ENCODE assay signal across 8 cellular contexts in the genomic region with DNA sequence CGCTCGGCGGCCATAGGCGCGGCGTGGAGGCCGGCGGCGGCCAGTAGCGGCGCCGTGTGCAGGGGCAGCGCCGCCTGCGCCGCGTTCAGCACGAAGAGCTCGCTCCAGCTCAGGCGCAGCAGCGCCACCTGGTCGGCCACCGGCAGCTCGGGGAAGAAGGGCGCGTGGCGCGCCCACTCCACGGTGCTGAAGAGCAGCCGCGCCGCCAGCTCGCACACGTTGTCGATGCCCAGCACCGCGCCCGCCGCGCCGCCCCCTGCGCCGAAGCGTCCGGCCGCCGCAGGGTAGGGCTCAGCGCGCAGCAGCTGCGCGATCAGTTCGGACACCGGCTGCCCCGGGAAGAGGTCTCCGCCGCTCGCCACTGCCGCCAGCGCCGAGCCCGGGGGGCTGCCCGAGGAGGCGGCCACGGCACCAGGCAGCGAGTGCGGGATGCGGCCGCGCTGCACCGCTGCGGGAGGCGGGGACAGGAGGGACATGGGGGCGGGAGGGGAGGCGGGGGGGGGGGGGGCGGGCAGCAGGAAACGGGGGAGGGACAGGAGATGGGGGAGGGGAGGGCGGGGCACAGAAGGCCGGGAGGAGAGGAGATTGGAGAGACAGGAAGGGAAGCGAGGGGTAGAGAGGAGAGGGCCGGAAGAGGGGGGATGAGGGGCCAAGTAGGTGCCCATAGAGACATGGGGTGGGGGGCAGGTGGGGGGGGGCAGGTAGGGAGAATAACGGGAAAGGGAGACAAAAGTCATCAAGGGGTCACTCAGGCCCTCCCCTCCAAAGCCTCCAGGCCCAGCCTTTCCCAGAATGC. TPM values are rescaled to one million over a fixed set of nuclear protein-coding genes. Genes with fewer than 3 reads are reported as not detected.
DNase-seq lines count a peak whose midpoint lies in the region; ATAC-seq and TF ChIP-seq lines count a peak whose summit lies in the region.

No MANE protein-coding gene starts in this region.

- H3K9me3 Mint-ChIP-seq in IgD-negative memory B cell = no peaks in the 10 kb centered on the region

- no peaks in the 10 kb centered on the region for H3K79me2 ChIP-seq in SU-DHL-6 (ENCODE audit: insufficient read depth, low read length)

- no peak overlapping the region for H3K27ac Mint-ChIP-seq in IgD-negative memory B cell

- H3K4me1 ChIP-seq in adipocyte (ENCODE audit: control insufficient read depth, insufficient read depth, low read length) (peaks cover 15% of the 10 kb centered on the region), psoas muscle (peaks cover 16% of the 10 kb centered on the region), uterus (peaks cover 5 to 13% of the 10 kb centered on the region in 2 donors)

- H3K9me2 ChIP-seq in SU-DHL-6 (replicated peaks; ENCODE audit: insufficient read depth, low read length) = no peaks in the 10 kb centered on the region

- intact Hi-C loops in left cardiac atrium (cut with DNase I) (loop anchor here in 1 of 2 donors (5.0 kb wide), 1 partner anchor 169 kb away; no protein-coding TSS in a partner anchor), psoas muscle (cut with DNase I) (loop anchor here in 1 of 2 donors (2.0 kb wide), 1 partner anchor 167 kb away; no protein-coding TSS in a partner anchor), uterus (cut with DNase I; ENCODE audit: low total_unique reads) (no loop called here)

- H3K27ac ChIP-seq in SU-DHL-6 (ENCODE audit: low read depth, low read length) (0 out of 2 replicates have a peak overlapping the region, but pooled peaks have one; percentile 30), psoas muscle (peak overlapping the region; percentile 67), uterus (peak overlapping the region; percentile 51 to 81)

- peak overlapping the region; percentile 66 for H3K9ac ChIP-seq in SU-DHL-6 (ENCODE audit: low read length)
- peak overlapping the region; percentile 56 for H3K9ac ChIP-seq in adipocyte (ENCODE audit: low read length)

- no peaks in the 10 kb centered on the region for H3K36me3 Mint-ChIP-seq in IgD-negative memory B cell

- 0 out of 2 replicates have a peak, but pooled peaks cover 10% of the 10 kb centered on the region for H3F3A ChIP-seq in SU-DHL-6 (ENCODE audit: insufficient read depth)

- peak overlapping the region in 3 of 4 donors; percentile 72 to 90 (median 88) for H3K4me3 Mint-ChIP-seq in IgD-negative memory B cell

- 1 to 5% (median 1%) methylated on average over 26 to 79 of the region's 81 CpGs for WGBS in psoas muscle, 3 donors

- TF ChIP-seq CTCF in SU-DHL-6 (IDR thresholded peaks at IDR 0.05; ENCODE audit: insufficient read depth, low read length, poor library complexity, severe bottlenecking) = peak; percentile 49
- peak; percentile 52 for TF ChIP-seq CTCF in psoas muscle (IDR thresholded peaks at IDR 0.05)
- peak; percentile 49 to 80 (median 75) for TF ChIP-seq CTCF in uterus (IDR thresholded peaks at IDR 0.05)

- TF ChIP-seq POLR2A in uterus (IDR thresholded peaks at IDR 0.05) = peak in 1 of 2 donors; percentile 13

- peak overlapping the region; percentile 78 for H2AFZ ChIP-seq in SU-DHL-6 (ENCODE audit: low read depth, low read length, severe bottlenecking)

- H3K9me3 ChIP-seq in SU-DHL-6 (ENCODE audit: insufficient read depth, low read length) (no peaks in the 10 kb centered on the region), adipocyte (ENCODE audit: control insufficient read depth, low read length) (no peaks in the 10 kb centered on the region), psoas muscle (no peaks in the 10 kb centered on the region), uterus (no peaks in the 10 kb centered on the region)

- no peaks in the 10 kb centered on the region for H3K27me3 Mint-ChIP-seq in IgD-negative memory B cell

- ATAC-seq in GM19023 (IDR thresholded peaks at IDR 0.05; ENCODE audit: unreplicated experiment) (peak; percentile 72), left cardiac atrium (peak; percentile 91 to 93), psoas muscle (peak; percentile 82 to 93 (median 88))

- DNase-seq in AG08396 (ENCODE audit: low spot score) (peak; percentile 71), adipocyte (ENCODE audit: low read depth) (peak; percentile 84), left cardiac atrium (peak; percentile 80), psoas muscle (peak; percentile 74 to 86), uterus (peak; percentile 62 to 72)

- H4K20me1 ChIP-seq in SU-DHL-6 (ENCODE audit: low read depth, low read length) = no peaks in the 10 kb centered on the region

- peaks cover 0 to 6% (median 3%) of the 10 kb centered on the region in 3 donors for H3K4me1 Mint-ChIP-seq in IgD-negative memory B cell

- H3K4me3 ChIP-seq in SU-DHL-6 (ENCODE audit: insufficient read depth, low read length, poor library complexity, severe bottlenecking) = peak overlapping the region; percentile 49
- H3K4me3 ChIP-seq in adipocyte (ENCODE audit: low read length) = peak overlapping the region; percentile 68
- H3K4me3 ChIP-seq in psoas muscle = peak overlapping the region; percentile 72
- H3K4me3 ChIP-seq in uterus = peak overlapping the region; percentile 6 to 44

- no peaks in the 10 kb centered on the region for H3K27me3 ChIP-seq in SU-DHL-6 (ENCODE audit: low read length)
- no peaks in the 10 kb centered on the region for H3K27me3 ChIP-seq in adipocyte (replicated peaks; ENCODE audit: control insufficient read depth, insufficient read depth, low read length)
- H3K27me3 ChIP-seq in psoas muscle (ENCODE audit: insufficient read depth in 3 of 3, low read length in 2 of 3) = no peaks in the 10 kb centered on the region
- H3K27me3 ChIP-seq in uterus = no peaks in the 10 kb centered on the region

- peak overlapping the region; percentile 87 for H3K4me2 ChIP-seq in SU-DHL-6 (ENCODE audit: low read depth, low read length, poor library complexity, severe bottlenecking)

- H3K36me3 ChIP-seq in SU-DHL-6 (ENCODE audit: low read length) (no peaks in the 10 kb centered on the region), adipocyte (ENCODE audit: control insufficient read depth, insufficient read depth, low read length, severe bottlenecking) (peaks cover 59% of the 10 kb centered on the region), psoas muscle (ENCODE audit: insufficient read depth in 1 of 2, low read depth in 1 of 2) (peaks cover 3 to 59% of the 10 kb centered on the region in 2 donors), uterus (no peaks in the 10 kb centered on the region)

RNA-seq across cellular contexts. Expression of a gene that starts 9.8 kb away (rescaled TPM):
- 46.0 TPM for polyA plus RNA-seq in IgD-negative memory B cell
- total RNA-seq in left cardiac atrium = 10 to 100 TPM; 18.7 to 25.3 TPM
- 10 to 100 TPM; 15.6 to 20.8 (median 18.5) TPM for total RNA-seq in psoas muscle
- polyA plus RNA-seq in psoas muscle = 10 to 100 TPM; 19.6 to 37.1 (median 24.0) TPM
- 10 to 100 TPM in 2 of 4 donors, 1 to 10 TPM in 1, not detected in 1; 5.9 to 32.6 (median 17.6) TPM for total RNA-seq in uterus

RNA-seq across cellular contexts. Expression of a gene that starts 9.9 kb away (rescaled TPM):
- polyA plus RNA-seq in IgD-negative memory B cell (1.3 TPM), psoas muscle (10 to 100 TPM; 21.1 to 51.3 (median 27.9) TPM)
- total RNA-seq in left cardiac atrium (10 to 100 TPM; 40.5 to 49.9 TPM), psoas muscle (10 to 100 TPM; 34.9 to 56.7 (median 41.1) TPM), uterus (10 to 100 TPM; 14.3 to 45.0 (median 36.0) TPM)

RNA-seq across cellular contexts. Expression of a gene that starts 20.7 kb away (rescaled TPM):
- polyA plus RNA-seq in IgD-negative memory B cell = 52.5 TPM
- 10 to 100 TPM; 22.5 to 23.4 TPM for total RNA-seq in left cardiac atrium
- 10 to 100 TPM; 25.5 to 41.2 (median 30.5) TPM for total RNA-seq in psoas muscle
- polyA plus RNA-seq in psoas muscle = 10 to 100 TPM; 45.3 to 83.0 (median 57.1) TPM
- 10 to 100 TPM; 11.5 to 43.5 (median 22.2) TPM for total RNA-seq in uterus

RNA-seq across cellular contexts. Expression of a gene that starts 28.7 kb away (rescaled TPM):
- not detected for polyA plus RNA-seq in IgD-negative memory B cell
- total RNA-seq in left cardiac atrium = 1 to 10 TPM; 6.5 to 6.7 TPM
- total RNA-seq in psoas muscle = 1 to 10 TPM; 2.6 to 8.6 (median 3.3) TPM
- 1 to 10 TPM; 3.7 to 5.0 (median 4.0) TPM for polyA plus RNA-seq in psoas muscle
- 10 to 100 TPM in 2 of 4 donors, 1 to 10 TPM in 2; 3.5 to 23.8 (median 13.0) TPM for total RNA-seq in uterus

RNA-seq across cellular contexts. Expression of a gene that starts 31.4 kb away (rescaled TPM):
- 115 TPM for polyA plus RNA-seq in IgD-negative memory B cell
- 10 to 100 TPM; 67.2 to 68.3 TPM for total RNA-seq in left cardiac atrium
- 10 to 100 TPM; 70.0 to 97.0 (median 88.7) TPM for total RNA-seq in psoas muscle
- 100 to 1,000 TPM in 1 of 3 donors, 10 to 100 TPM in 2; 86.8 to 145 (median 92.9) TPM for polyA plus RNA-seq in psoas muscle
- 100 to 1,000 TPM in 2 of 4 donors, 10 to 100 TPM in 2; 58.1 to 240 (median 97.2) TPM for total RNA-seq in uterus

Comparison
In these comparisons a context has a peak if more than half of its experiments do, and no peak if none do; other contexts are left out.
1. Peak in every context shown above with its lines: DNase-seq, ATAC-seq, H3K4me3 ChIP-seq and H3K27ac ChIP-seq.